Comparison of ENCODE assay signal across 11 cellular contexts in the genomic region with DNA sequence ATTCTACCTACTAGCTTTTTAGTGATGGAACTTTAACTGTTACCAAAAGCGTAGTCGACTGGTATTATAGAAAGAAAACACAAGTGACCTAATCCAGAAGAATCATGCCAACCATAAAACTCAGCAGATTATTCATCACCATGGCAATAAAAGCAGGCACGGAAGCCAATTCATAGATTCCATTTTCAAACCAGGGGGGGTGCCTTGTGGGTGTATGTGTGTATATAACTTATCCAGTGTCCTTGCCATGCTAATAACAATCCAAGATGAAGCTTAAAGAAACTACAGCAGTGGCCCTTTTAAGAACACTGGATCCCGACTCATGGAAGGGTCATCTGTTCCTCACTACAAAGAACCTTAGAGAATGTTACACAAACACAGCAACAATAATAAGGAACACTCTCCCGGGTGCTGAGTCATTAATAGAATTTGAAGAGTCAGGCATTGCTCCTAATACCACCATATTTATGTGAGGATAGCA.
A peak's percentile ranks its signal among the peaks of the same experiment; 100 is the strongest.
DNase-seq lines count a peak whose midpoint lies in the region; ATAC-seq, FAIRE-seq and TF ChIP-seq lines count a peak whose summit lies in the region.
"Had no signal": no experiment of that assay in that cellular context is flagged by ENCODE, and none has a peak within 500 bp of the region (broad histone marks: within the 10 kb centered on the region; RNA-seq: fewer than 3 reads in every experiment).

No MANE protein-coding gene starts in this region.

- TF ChIP-seq CTCF in sigmoid colon (IDR thresholded peaks at IDR 0.05) (no peak), HepG2 (CRISPR knock-in tag; IDR thresholded peaks at IDR 0.05) (no peak)

- H3K27me3 ChIP-seq in sigmoid colon (no peaks in the 10 kb centered on the region), HepG2 (ENCODE audit: control insufficient read depth in 1 of 2, insufficient read depth in 2 of 2, low read length in 2 of 2) (no peaks in the 10 kb centered on the region)

- no peak overlapping the region for H3K9ac ChIP-seq in HepG2 (ENCODE audit: insufficient read depth, low read depth, low read length)

- peaks cover 17% of the 10 kb centered on the region for H3K79me2 ChIP-seq in HepG2 (ENCODE audit: insufficient read depth, low read length)

- TF ChIP-seq EP300 in sigmoid colon (IDR thresholded peaks at IDR 0.05) = no peak
- no peak for TF ChIP-seq EP300 in HepG2 (IDR thresholded peaks at IDR 0.05; ENCODE audit: low read depth in 2 of 2, low read length in 2 of 2)
- no peak for TF ChIP-seq EP300 in HepG2 (CRISPR knock-in tag; IDR thresholded peaks at IDR 0.05; ENCODE audit: borderline replicate concordance)

- no peaks in the 10 kb centered on the region for H3K27me3 Mint-ChIP-seq in activated T-cell treated with anti-CD3 and anti-CD28 coated beads, Interleukin-2, amount 50 U/mL, for 4 hours (ENCODE audit: low read depth)

- H3K4me2 ChIP-seq in HepG2 (ENCODE audit: low read depth, low read length) = no peak overlapping the region

- H3K27ac ChIP-seq in sigmoid colon (peak overlapping the region in 3 of 4 donors; percentile 64 to 74 (median 69)), HepG2 (ENCODE audit: extremely low read length, insufficient read depth, low read length) (no peak overlapping the region)

- no peaks in the 10 kb centered on the region for H3K4me1 Mint-ChIP-seq in activated T-cell treated with anti-CD3 and anti-CD28 coated beads, Interleukin-2, amount 50 U/mL, for 4 hours (ENCODE audit: low read depth)

- ATAC-seq in SK-N-SH treated with all-trans-retinoic acid at 6 μM for 48 hours (peak; percentile 75), HepG2 (no peak)
- ATAC-seq in activated T-cell treated with anti-CD3 and anti-CD28 coated beads, Interleukin-2, amount 50 U/mL, for 4 hours = no peak
- ATAC-seq in activated CD4-positive, CD25-positive, alpha-beta regulatory T cell treated with anti-CD3 and anti-CD28 coated beads, Interleukin-2, amount 50 U/mL, for 24 hours = no peak

- intact Hi-C loops in sigmoid colon (cut with DNase I) = no loop called here
- intact Hi-C loops in HepG2 (cut with micrococcal nuclease; ENCODE audit: unreplicated experiment) = no loop called here

- FAIRE-seq in HepG2 (lab: Jason Lieb, UNC) = no peak

- in situ Hi-C loops in HepG2 (cut with HindIII; ENCODE audit: extremely low pct_ligation_motif_present, low pct_unique_long_range_greater_than_20kb) = no loop called here

- peak; percentile 75 for DNase-seq in GM04504 (ENCODE audit: low read depth)
- peak; percentile 80 for DNase-seq in fibroblast of peridontal ligament (ENCODE audit: extremely low read depth)
- no peak for DNase-seq in sigmoid colon
- no peak for DNase-seq in HepG2 (ENCODE audit: low spot score)
- no peak for DNase-seq in activated T-cell treated with anti-CD3 and anti-CD28 coated beads, Interleukin-2, amount 50 U/mL, for 4 hours
- no peak for DNase-seq in NCI-H510A (lab: John Stamatoyannopoulos, UW)
- DNase-seq: activated gamma-delta T cell, NCI-H526, nephron progenitor cell had no signal

- BruUV-seq in HepG2 (replicated peaks; lab: Mats Ljungman, UMichigan) = no TSS peak

- H3K9me3 ChIP-seq in sigmoid colon (no peaks in the 10 kb centered on the region), HepG2 (ENCODE audit: low read length) (no peaks in the 10 kb centered on the region)

- H3K36me3 Mint-ChIP-seq in activated T-cell treated with anti-CD3 and anti-CD28 coated beads, Interleukin-2, amount 50 U/mL, for 4 hours (ENCODE audit: insufficient read depth) = peaks cover 1% of the 10 kb centered on the region

- TF ChIP-seq POLR2A in sigmoid colon (IDR thresholded peaks at IDR 0.05) = no peak
- TF ChIP-seq POLR2A in HepG2 (IDR thresholded peaks at IDR 0.05; ENCODE audit: insufficient read depth in 1 of 2, low read depth in 2 of 2, low read length in 2 of 2) = no peak

- 13 to 48% methylated on average over 5 of the region's 5 CpGs for WGBS in sigmoid colon, 2 donors
- WGBS in HepG2 (ENCODE audit: low lambda C conversion rate) = 99% methylated on average over 5 of the region's 5 CpGs

- TF ChIP-seq RAD21 in HepG2 (CRISPR knock-in tag; IDR thresholded peaks at IDR 0.05) = no peak

- POLR2A ChIA-PET in HepG2 (lab: Yijun Ruan, JAX) = no interaction called here

- CTCF ChIA-PET in HepG2 (lab: Yijun Ruan, JAX; ENCODE audit: low intra/inter-chr PET ratio, low total read pairs) = no interaction called here

- H4K20me1 ChIP-seq in HepG2 (ENCODE audit: insufficient read depth, low read length) = no peaks in the 10 kb centered on the region

- no peaks in the 10 kb centered on the region for H3K9me3 Mint-ChIP-seq in activated T-cell treated with anti-CD3 and anti-CD28 coated beads, Interleukin-2, amount 50 U/mL, for 4 hours

- H3K4me1 ChIP-seq in sigmoid colon (peaks cover 0 to 54% (median 42%) of the 10 kb centered on the region in 4 donors), HepG2 (ENCODE audit: insufficient read depth, low read length) (peaks cover 47% of the 10 kb centered on the region)

- H3K36me3 ChIP-seq in sigmoid colon (no peaks in the 10 kb centered on the region), HepG2 (replicated peaks in 1 of 2; ENCODE audit: control insufficient read depth in 1 of 2, insufficient read depth in 2 of 2, low read length in 2 of 2) (no peaks in the 10 kb centered on the region)

- H3K4me3 Mint-ChIP-seq in activated T-cell treated with anti-CD3 and anti-CD28 coated beads, Interleukin-2, amount 50 U/mL, for 4 hours = no peak overlapping the region
- H3K4me3 Mint-ChIP-seq: nephron progenitor cell had no signal

- H3K4me3 ChIP-seq in sigmoid colon (no peak overlapping the region), HepG2 (replicated peaks in 1 of 3; ENCODE audit: insufficient read depth in 1 of 3, low read depth in 2 of 3, low read length in 3 of 3) (no peak overlapping the region)

- no peak overlapping the region for H2AFZ ChIP-seq in HepG2 (ENCODE audit: low read length)

TF ChIP-seq in SK-N-SH treated with all-trans-retinoic acid at 6 μM for 48 hours, 23 proteins besides CTCF, POLR2A, EP300 and RAD21 (continues in another document):
- TF ChIP-seq ZFP30 (CRISPR knock-in tag; IDR thresholded peaks at IDR 0.05) (no peak), TCF4 (CRISPR knock-in tag; IDR thresholded peaks at IDR 0.05; ENCODE audit: borderline replicate concordance) (no peak), TOX (CRISPR knock-in tag; IDR thresholded peaks at IDR 0.05; ENCODE audit: borderline replicate concordance) (no peak), BACH2 (CRISPR knock-in tag; IDR thresholded peaks at IDR 0.05; ENCODE audit: borderline replicate concordance) (no peak), CSDC2 (CRISPR knock-in tag; IDR thresholded peaks at IDR 0.05) (no peak)
- TF ChIP-seq, protein P1, sequence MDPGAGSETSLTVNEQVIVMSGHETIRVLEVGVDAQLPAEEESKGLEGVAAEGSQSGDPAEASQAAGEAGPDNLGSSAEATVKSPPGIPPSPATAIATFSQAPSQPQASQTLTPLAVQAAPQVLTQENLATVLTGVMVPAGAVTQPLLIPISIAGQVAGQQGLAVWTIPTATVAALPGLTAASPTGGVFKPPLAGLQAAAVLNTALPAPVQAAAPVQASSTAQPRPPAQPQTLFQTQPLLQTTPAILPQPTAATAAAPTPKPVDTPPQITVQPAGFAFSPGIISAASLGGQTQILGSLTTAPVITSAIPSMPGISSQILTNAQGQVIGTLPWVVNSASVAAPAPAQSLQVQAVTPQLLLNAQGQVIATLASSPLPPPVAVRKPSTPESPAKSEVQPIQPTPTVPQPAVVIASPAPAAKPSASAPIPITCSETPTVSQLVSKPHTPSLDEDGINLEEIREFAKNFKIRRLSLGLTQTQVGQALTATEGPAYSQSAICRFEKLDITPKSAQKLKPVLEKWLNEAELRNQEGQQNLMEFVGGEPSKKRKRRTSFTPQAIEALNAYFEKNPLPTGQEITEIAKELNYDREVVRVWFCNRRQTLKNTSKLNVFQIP (CRISPR knock-in tag; IDR thresholded peaks at IDR 0.05; ENCODE audit: borderline replicate concordance, low read depth) = no peak

TF ChIP-seq in HepG2, 621 proteins besides CTCF, POLR2A, EP300 and RAD21 (continues in another document):
- TF ChIP-seq AHR (CRISPR knock-in tag; IDR thresholded peaks at IDR 0.05) = no peak
- no peak for TF ChIP-seq ZNF446 (CRISPR knock-in tag; IDR thresholded peaks at IDR 0.05)
- TF ChIP-seq ZEB1 (IDR thresholded peaks at IDR 0.05; ENCODE audit: insufficient replicate concordance, low read depth) = no peak
- no peak for TF ChIP-seq MBD4 (IDR thresholded peaks at IDR 0.05; ENCODE audit: borderline replicate concordance, low read length)
- TF ChIP-seq, protein P2, sequence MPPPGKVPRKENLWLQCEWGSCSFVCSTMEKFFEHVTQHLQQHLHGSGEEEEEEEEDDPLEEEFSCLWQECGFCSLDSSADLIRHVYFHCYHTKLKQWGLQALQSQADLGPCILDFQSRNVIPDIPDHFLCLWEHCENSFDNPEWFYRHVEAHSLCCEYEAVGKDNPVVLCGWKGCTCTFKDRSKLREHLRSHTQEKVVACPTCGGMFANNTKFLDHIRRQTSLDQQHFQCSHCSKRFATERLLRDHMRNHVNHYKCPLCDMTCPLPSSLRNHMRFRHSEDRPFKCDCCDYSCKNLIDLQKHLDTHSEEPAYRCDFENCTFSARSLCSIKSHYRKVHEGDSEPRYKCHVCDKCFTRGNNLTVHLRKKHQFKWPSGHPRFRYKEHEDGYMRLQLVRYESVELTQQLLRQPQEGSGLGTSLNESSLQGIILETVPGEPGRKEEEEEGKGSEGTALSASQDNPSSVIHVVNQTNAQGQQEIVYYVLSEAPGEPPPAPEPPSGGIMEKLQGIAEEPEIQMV (CRISPR knock-in tag; IDR thresholded peaks at IDR 0.05; ENCODE audit: low read depth) = no peak
- TF ChIP-seq ETV5 (CRISPR knock-in tag; IDR thresholded peaks at IDR 0.05; ENCODE audit: borderline replicate concordance) = no peak
- TF ChIP-seq SMAD1 (CRISPR knock-in tag; IDR thresholded peaks at IDR 0.05; ENCODE audit: borderline replicate concordance, low read depth) = no peak

Comparison
In these comparisons a context has a peak if more than half of its experiments do, and no peak if none do; other contexts are left out.
1. DNase-seq: peak in GM04504 (single experiment) and fibroblast of peridontal ligament (single experiment); none in sigmoid colon (single experiment), HepG2 (single experiment), activated T-cell treated with anti-CD3 and anti-CD28 coated beads, Interleukin-2, amount 50 U/mL, for 4 hours (single experiment) and NCI-H510A (single experiment).